14 cellular contexts compared by ENCODE assay signal in genomic region chr10:55266797-55267196, GRCh38.
DNase-seq lines count a peak whose midpoint lies in the region; ATAC-seq and TF ChIP-seq lines count a peak whose summit lies in the region.
"Had no signal": no experiment of that assay in that cellular context is flagged by ENCODE, and none has a peak within 500 bp of the region (broad histone marks: within the 10 kb centered on the region; RNA-seq: fewer than 3 reads in every experiment).

No MANE protein-coding gene starts in this region.

- H3K36me3 Mint-ChIP-seq in WTC11 (no peaks in the 10 kb centered on the region), immature natural killer cell (no peaks in the 10 kb centered on the region)
- H3K36me3 Mint-ChIP-seq: CD4-positive, alpha-beta memory T cell had no signal

- POLR2A ChIA-PET in WTC11 (lab: Charles Lee), result no interaction called here

- H3K27me3 Mint-ChIP-seq in WTC11 (ENCODE audit: low read depth) (no peaks in the 10 kb centered on the region), immature natural killer cell (ENCODE audit: low read depth in 3 of 3) (no peaks in the 10 kb centered on the region)
- H3K27me3 Mint-ChIP-seq: CD4-positive, alpha-beta memory T cell had no signal

- ATAC-seq in WTC11 (peak; percentile 41), GM18519 (IDR thresholded peaks at IDR 0.05; ENCODE audit: low FRiP score, unreplicated experiment) (no peak)

- H3K4me3 Mint-ChIP-seq in WTC11 (no peak overlapping the region), immature natural killer cell (no peak overlapping the region)
- H3K4me3 Mint-ChIP-seq: CD4-positive, alpha-beta memory T cell; HFFc6 had no signal

- DNase-seq in WTC11 (ENCODE audit: low spot score) (no peak), iPS-NIHi11 (ENCODE audit: low spot score) (peak; percentile 6), posterior vena cava (ENCODE audit: low spot score) (peak; percentile 26), immature natural killer cell (no peak), NCI-H2227 treated with DMSO at 0.1 percent for 48 hours (lab: John Stamatoyannopoulos, UW) (no peak)
- DNase-seq: C1 segment of cervical spinal cord; Calu3; CD4-positive, alpha-beta memory T cell; COR-L47; DMS53; DMS79 treated with DMSO at 0.1 percent for 48 hours; GF-D8; HFFc6 had no signal

- H3K4me1 Mint-ChIP-seq in WTC11, result peaks cover 37% of the 10 kb centered on the region
- no peaks in the 10 kb centered on the region for H3K4me1 Mint-ChIP-seq in immature natural killer cell
- H3K4me1 Mint-ChIP-seq: CD4-positive, alpha-beta memory T cell had no signal

- H3K9me3 Mint-ChIP-seq in WTC11 (no peaks in the 10 kb centered on the region), immature natural killer cell (peaks cover 0 to 28% (median 8%) of the 10 kb centered on the region in 6 donors)

- H3K27ac Mint-ChIP-seq in WTC11, result no peak overlapping the region
- no peak overlapping the region for H3K27ac Mint-ChIP-seq in immature natural killer cell
- H3K27ac Mint-ChIP-seq: CD4-positive, alpha-beta memory T cell; HFFc6 had no signal

- TF ChIP-seq CTCF in WTC11 (IDR thresholded peaks at IDR 0.05), result no peak

- intact Hi-C loops in posterior vena cava (cut with DNase I), result no loop called here

- CTCF ChIA-PET in WTC11 (lab: Charles Lee), result interaction anchor here (1.0 kb wide), 1 partner anchor 175 kb away, joined by 4 read pairs; no protein-coding TSS in a partner anchor

TF ChIP-seq in WTC11, 78 proteins besides CTCF, POLR2A, EP300 and RAD21:
- no peak for TF ChIP-seq ZNF512 (CRISPR knock-in tag; IDR thresholded peaks at IDR 0.05; ENCODE audit: borderline replicate concordance)
- TF ChIP-seq SP1 (CRISPR knock-in tag; conservative IDR thresholded peaks at IDR 0.05), result peak; percentile 20; the same call in 1 of the 2 replicates

Comparison
In these comparisons a context has a peak if more than half of its experiments do, and no peak if none do; other contexts are left out.
1. DNase-seq: peak in iPS-NIHi11 (single experiment) and posterior vena cava (single experiment); none in WTC11 (single experiment), immature natural killer cell (0 of 3) and NCI-H2227 treated with DMSO at 0.1 percent for 48 hours (single experiment).